ENCODE assay signal across 9 cellular contexts in genomic region chr2:86298411-86299390, GRCh38. TPM values are rescaled to one million over a fixed set of nuclear protein-coding genes. Genes with fewer than 3 reads are reported as not detected.
DNase-seq lines count a peak whose midpoint lies in the region; ATAC-seq, FAIRE-seq and TF ChIP-seq lines count a peak whose summit lies in the region.
"Had no signal": no experiment of that assay in that cellular context is flagged by ENCODE, and none has a peak within 500 bp of the region (broad histone marks: within the 10 kb centered on the region; RNA-seq: fewer than 3 reads in every experiment).

No MANE protein-coding gene starts in this region.

- peak; percentile 49; the same call in 1 of the 2 replicates for ATAC-seq in HCT116
- ATAC-seq in K562: peak; percentile 46; the same call in 2 of the 3 replicates
- peak; percentile 30 for ATAC-seq in sciatic nerve
- ATAC-seq in HG02588 (IDR thresholded peaks at IDR 0.05; ENCODE audit: unreplicated experiment): no peak

- TF ChIP-seq CTCF in HCT116 (IDR thresholded peaks at IDR 0.05 in 2 of 3, conservative IDR thresholded peaks at IDR 0.05 in 1 of 3; ENCODE audit: borderline replicate concordance in 1 of 3, insufficient read depth in 1 of 3, low read depth in 2 of 3, low read length in 2 of 3) (peak; percentile 22 to 30 (median 27); a peak in 3 of 6 replicates), K562 (IDR thresholded peaks at IDR 0.05 in 2 of 3, conservative IDR thresholded peaks at IDR 0.05 in 1 of 3; ENCODE audit: insufficient read depth in 2 of 3, low read depth in 1 of 3, low read length in 3 of 3) (peak; percentile 11 to 31 (median 23); a peak in 2 of 6 replicates)

- WGBS in K562 (ENCODE audit: insufficient coverage, low coverage, missing lambda C conversion rate): under 1% methylated on average over 9 of the region's 11 CpGs

- intact Hi-C loops in HCT116 (cut with micrococcal nuclease) (no loop called here), K562 (cut with micrococcal nuclease) (no loop called here), sciatic nerve (cut with DNase I) (no loop called here), posterior vena cava (cut with DNase I) (no loop called here)
- intact Hi-C loops in activated T-helper 2 cell treated with anti-CD3 and anti-CD28 coated beads, Interferon-gamma antibody, Interleukin-2, Interleukin-4, amounts not matched to agents 10 μg/mL and 5 μg/mL and 100 μg/mL, durations not matched to agents 14 hours and 24 hours and 36 hours (cut with micrococcal nuclease): no loop called here

- TF ChIP-seq POLR2A in HCT116 (IDR thresholded peaks at IDR 0.05; ENCODE audit: borderline replicate concordance, extremely low read depth, insufficient read depth, insufficient read length) (no peak), K562 (conservative IDR thresholded peaks at IDR 0.05) (no peak)

- no peak overlapping the region for H3K9ac ChIP-seq in HCT116 (ENCODE audit: low read length)
- no peak overlapping the region for H3K9ac ChIP-seq in K562 (ENCODE audit: insufficient read depth in 1 of 2, low read depth in 2 of 2, low read length in 2 of 2)

- no peaks in the 10 kb centered on the region for H3K9me3 ChIP-seq in HCT116 (ENCODE audit: control insufficient read depth in 1 of 2, insufficient read depth in 1 of 2, low read depth in 1 of 2, low read length in 2 of 2)
- H3K9me3 ChIP-seq in K562 (replicated peaks; ENCODE audit: control insufficient read depth, insufficient read depth, low read depth, low read length): no peaks in the 10 kb centered on the region

- H3K36me3 ChIP-seq in HCT116 (ENCODE audit: control insufficient read depth in 1 of 2, insufficient read depth in 2 of 2, low read length in 2 of 2) (no peaks in the 10 kb centered on the region), K562 (ENCODE audit: control insufficient read depth, insufficient read depth, low read length) (no peaks in the 10 kb centered on the region)

- no peak overlapping the region for H3K4me3 Mint-ChIP-seq in activated T-helper 2 cell treated with anti-CD3 and anti-CD28 coated beads, Interferon-gamma antibody, Interleukin-2, Interleukin-4, amounts not matched to agents 10 μg/mL and 5 μg/mL and 100 μg/mL, durations not matched to agents 14 hours and 24 hours and 36 hours (ENCODE audit: low read depth)

- in situ Hi-C loops in K562 (cut with MboI): no loop called here

- no peaks in the 10 kb centered on the region for H3K4me1 Mint-ChIP-seq in activated T-helper 2 cell treated with anti-CD3 and anti-CD28 coated beads, Interferon-gamma antibody, Interleukin-2, Interleukin-4, amounts not matched to agents 10 μg/mL and 5 μg/mL and 100 μg/mL, durations not matched to agents 14 hours and 24 hours and 36 hours (ENCODE audit: low read depth)

- no peaks in the 10 kb centered on the region for H4K20me1 ChIP-seq in HCT116 (ENCODE audit: insufficient read depth)
- H4K20me1 ChIP-seq in K562 (replicated peaks; ENCODE audit: control insufficient read depth, insufficient read depth, low read length): no peaks in the 10 kb centered on the region

- H3K9me1 ChIP-seq in K562 (ENCODE audit: control insufficient read depth, insufficient read depth, low read length): no peaks in the 10 kb centered on the region

- no peaks in the 10 kb centered on the region for H3K9me3 Mint-ChIP-seq in activated T-helper 2 cell treated with anti-CD3 and anti-CD28 coated beads, Interferon-gamma antibody, Interleukin-2, Interleukin-4, amounts not matched to agents 10 μg/mL and 5 μg/mL and 100 μg/mL, durations not matched to agents 14 hours and 24 hours and 36 hours

- POLR2A ChIA-PET in HCT116 (lab: Charles Lee) (no interaction called here), K562 (lab: Yijun Ruan, JAX) (interaction anchor here (0.6 kb wide), 1 partner anchor 516 kb away, joined by 4 read pairs; no protein-coding TSS in a partner anchor)

- H3K4me1 ChIP-seq in HCT116 (ENCODE audit: control insufficient read depth in 1 of 2, insufficient read depth in 2 of 2, low read length in 2 of 2) (no peaks in the 10 kb centered on the region), K562 (replicated peaks in 1 of 2; ENCODE audit: control insufficient read depth in 2 of 2, insufficient read depth in 2 of 2, low read length in 2 of 2) (no peaks in the 10 kb centered on the region)

- BruUV-seq in HCT116 (replicated peaks; lab: Mats Ljungman, UMichigan): no TSS peak
- BruUV-seq in K562 (replicated peaks; lab: Mats Ljungman, UMichigan): no TSS peak

- H2AFZ ChIP-seq in HCT116 (ENCODE audit: low read depth, low read length, poor library complexity, severe bottlenecking) (no peak overlapping the region), K562 (ENCODE audit: low read depth, low read length) (no peak overlapping the region)

- no peak overlapping the region for H3K27ac ChIP-seq in HCT116 (ENCODE audit: low read depth, low read length)
- H3K27ac ChIP-seq in K562 (ENCODE audit: extremely low read depth, low read depth, low read length): no peak overlapping the region

- TF ChIP-seq RAD21 in HCT116 (IDR thresholded peaks at IDR 0.05; ENCODE audit: low read depth): peak; percentile 60; the same call in 1 of the 2 replicates
- peak; percentile 24 to 60; a peak in 2 of 4 replicates for TF ChIP-seq RAD21 in K562 (CRISPR knock-in tag; conservative IDR thresholded peaks at IDR 0.05 in 1 of 2, IDR thresholded peaks at IDR 0.05 in 1 of 2)

- CTCF ChIA-PET in HCT116 (lab: Charles Lee) (interaction anchor here (0.6 kb wide), 1 partner anchor 283 kb away, joined by 4 read pairs; no protein-coding TSS in a partner anchor), K562 (lab: Yijun Ruan, JAX; ENCODE audit: low intra/inter-chr PET ratio) (interaction anchor here (0.8 kb wide), 1 partner anchor 68 kb away, joined by 3 read pairs; no protein-coding TSS in a partner anchor)

- H3K4me2 ChIP-seq in HCT116 (ENCODE audit: low read length) (no peak overlapping the region), K562 (ENCODE audit: insufficient read depth, low read length) (no peak overlapping the region)

- H3K4me3 ChIP-seq in HCT116 (replicated peaks in 1 of 2; ENCODE audit: low read depth in 1 of 2, low read length in 2 of 2): no peak overlapping the region
- H3K4me3 ChIP-seq in K562: no peak overlapping the region

- H3K27ac Mint-ChIP-seq in activated T-helper 2 cell treated with anti-CD3 and anti-CD28 coated beads, Interferon-gamma antibody, Interleukin-2, Interleukin-4, amounts not matched to agents 10 μg/mL and 5 μg/mL and 100 μg/mL, durations not matched to agents 14 hours and 24 hours and 36 hours: no peak overlapping the region

- RAD21 ChIA-PET in HCT116 (lab: Charles Lee; ENCODE audit: low non-redundant PET in 1 of 2, low total read pairs in 2 of 2, uncharacterized antibody in 2 of 2, unreplicated experiment in 2 of 2): no interaction called here

- H3K27me3 Mint-ChIP-seq in activated T-helper 2 cell treated with anti-CD3 and anti-CD28 coated beads, Interferon-gamma antibody, Interleukin-2, Interleukin-4, amounts not matched to agents 10 μg/mL and 5 μg/mL and 100 μg/mL, durations not matched to agents 14 hours and 24 hours and 36 hours (ENCODE audit: low read depth): peaks cover 30% of the 10 kb centered on the region

- no peaks in the 10 kb centered on the region for H3K9me2 ChIP-seq in HCT116 (ENCODE audit: insufficient read depth)

- H3K79me2 ChIP-seq in HCT116 (ENCODE audit: insufficient read depth, low read length): no peaks in the 10 kb centered on the region
- H3K79me2 ChIP-seq in K562 (ENCODE audit: control insufficient read depth, insufficient read depth, low read length): no peaks in the 10 kb centered on the region

- H3K27me3 ChIP-seq in HCT116 (ENCODE audit: insufficient read depth, low read length) (no peaks in the 10 kb centered on the region), K562 (ENCODE audit: control insufficient read depth in 2 of 2, insufficient read depth in 2 of 2, low read length in 2 of 2) (peaks cover 18 to 32% of the 10 kb centered on the region in 2 experiments; a peak in 3 of 5 replicates)

- no peak for TF ChIP-seq EP300 in K562 (IDR thresholded peaks at IDR 0.05; ENCODE audit: low read length)

- FAIRE-seq in K562 (lab: Jason Lieb, UNC): no peak

- H3K36me3 Mint-ChIP-seq in activated T-helper 2 cell treated with anti-CD3 and anti-CD28 coated beads, Interferon-gamma antibody, Interleukin-2, Interleukin-4, amounts not matched to agents 10 μg/mL and 5 μg/mL and 100 μg/mL, durations not matched to agents 14 hours and 24 hours and 36 hours (ENCODE audit: low read depth): no peaks in the 10 kb centered on the region

- no peak for DNase-seq in HCT116 (ENCODE audit: low read depth, low spot score)
- DNase-seq in K562 (ENCODE audit: extremely low read depth in 1 of 4, low spot score in 3 of 4): no peak
- peak; percentile 33 to 52 for DNase-seq in hippocampal formation (lab: John Stamatoyannopoulos, UW)
- no peak for DNase-seq in sciatic nerve (ENCODE audit: low spot score)
- DNase-seq in posterior vena cava (ENCODE audit: low spot score): no peak
- DNase-seq in activated T-helper 2 cell treated with anti-CD3 and anti-CD28 coated beads, Interferon-gamma antibody, Interleukin-2, Interleukin-4, amounts not matched to agents 10 μg/mL and 5 μg/mL and 100 μg/mL, durations not matched to agents 14 hours and 24 hours and 36 hours (ENCODE audit: low spot score): no peak
- DNase-seq in GOT3 (lab: John Stamatoyannopoulos, UW): no peak
- DNase-seq: SW 1271 had no signal

RNA-seq across cellular contexts. Expression of gene REEP1, which starts 38.7 kb away (rescaled TPM):
- total RNA-seq in HCT116 (2021; ENCODE audit: unreplicated experiment) (5.9 TPM), K562 (2014; rRNA removed) (0.12 and 0.18 TPM in 2 replicates), K562 (2014; rRNA removed; fragmentation: Illumina TruSeq; extraction: Trizol) (0.10 and 0.11 TPM in 2 replicates), K562 (2015; rRNA removed; fragmentation: Illumina TruSeq; extraction: Trizol) (0.08 and 0.11 TPM in 2 replicates), K562 (2021) (0.11 and 0.18 TPM in 2 replicates), sciatic nerve (0.98 TPM), posterior vena cava (10 to 100 TPM; 48.4 to 55.2 TPM)
- polyA plus RNA-seq in HCT116 (2012): 1.8 and 2.4 TPM in 2 replicates
- total RNA-seq in K562 (2011; cell fraction: chromatin; rRNA removed; ENCODE audit: low replicate concordance): 0.40 and 0.65 TPM in 2 replicates
- total RNA-seq in K562 (2011; cell fraction: nucleolus; rRNA removed): 0.26 and 0.33 TPM in 2 replicates
- 0.59 and 1.7 TPM in 2 replicates for total RNA-seq in K562 (2011; cell fraction: nucleoplasm; rRNA removed)
- polyA plus RNA-seq in K562 (2011; rRNA removed) (0.20 and 0.67 TPM in 2 replicates), K562 (2014; fragmentation: Illumina TruSeq; extraction: Trizol) (0.10 and 0.13 TPM in 2 replicates), K562 (2014; fragmentation: Nextera tagmentation; extraction: Ambion mirVana) (under 1 TPM; 0.11 to 0.17 TPM), K562 (2014; rRNA removed) (0.21 and 0.34 TPM in 2 replicates)
- 0.09 and 0.21 TPM in 2 replicates for polyA plus RNA-seq in K562 (2011; cell fraction: cytosol; rRNA removed)
- 0.73 and 0.92 TPM in 2 replicates for polyA plus RNA-seq in K562 (2011; cell fraction: nucleus; rRNA removed)
- polyA plus RNA-seq in K562 (2012): 0.17 and 0.19 TPM in 2 replicates
- polyA minus RNA-seq in K562 (2011; rRNA and poly(A)+ RNA removed): 0.18 TPM in 2 replicates
- 0.19 TPM in 1 of 2 replicates, not detected in the other for polyA minus RNA-seq in K562 (2011; cell fraction: cytosol; rRNA and poly(A)+ RNA removed)
- 0.56 and 0.67 TPM in 2 replicates for polyA minus RNA-seq in K562 (2011; cell fraction: nucleus; rRNA and poly(A)+ RNA removed)
- 0.62 and 0.71 TPM in 2 replicates for total RNA-seq in activated T-helper 2 cell treated with anti-CD3 and anti-CD28 coated beads, Interferon-gamma antibody, Interleukin-2, Interleukin-4, amounts not matched to agents 10 μg/mL and 5 μg/mL and 100 μg/mL, durations not matched to agents 14 hours and 24 hours and 36 hours

Comparison
In these comparisons a context has a peak if more than half of its experiments do, and no peak if none do; other contexts are left out.
1. DNase-seq: peak in hippocampal formation (2 of 2); none in HCT116 (single experiment), K562 (0 of 4), sciatic nerve (single experiment), posterior vena cava (single experiment), activated T-helper 2 cell treated with anti-CD3 and anti-CD28 coated beads, Interferon-gamma antibody, Interleukin-2, Interleukin-4, amounts not matched to agents 10 μg/mL and 5 μg/mL and 100 μg/mL, durations not matched to agents 14 hours and 24 hours and 36 hours (single experiment) and GOT3 (single experiment).
2. Of the 22 proteins assayed by ChIP-seq in both K562 and HCT116: peak only in K562: none; only in HCT116: none; in both: CTCF and RAD21; in neither: 20.